1 cellular context compared by ENCODE assay signal in the genomic region with DNA sequence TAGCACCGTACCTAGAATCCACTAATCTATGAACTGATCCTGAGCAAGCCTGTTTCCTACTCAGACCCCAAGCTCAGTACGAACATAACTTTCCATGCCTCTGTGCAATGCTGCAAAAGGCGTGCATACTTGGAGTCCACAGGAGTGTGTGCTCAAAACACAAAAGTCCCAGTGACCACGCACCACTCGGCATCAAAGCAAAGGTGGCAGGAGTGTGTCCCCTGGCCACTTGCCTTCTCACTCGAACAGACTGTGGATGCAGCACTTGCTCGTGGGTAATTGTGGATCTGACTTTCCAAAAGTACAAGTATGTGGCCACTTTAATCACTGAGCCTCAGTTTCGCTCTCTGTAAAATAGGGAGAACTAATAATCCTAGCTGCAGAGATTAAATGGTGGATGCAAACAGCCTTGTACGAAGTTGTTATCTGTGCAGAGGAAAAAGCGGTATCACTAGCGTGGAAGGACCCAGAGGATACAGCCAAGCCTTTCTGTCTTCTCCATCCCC.
TF ChIP-seq lines count a peak whose summit lies in the region.

No MANE protein-coding gene starts in this region.

TF ChIP-seq in liver, 16 proteins besides CTCF, POLR2A, EP300 and RAD21 (continued from another document):
- TF ChIP-seq ZBTB33 (IDR thresholded peaks at IDR 0.05) (no peak), ATF3 (IDR thresholded peaks at IDR 0.05) (no peak)
